In genomic region chr3:72465853-72466252, GRCh38 we compare ENCODE assay signal across 26 cellular contexts.
"Had no signal": no experiment of that assay in that cellular context is flagged by ENCODE, and none has a peak within 500 bp of the region (broad histone marks: within the 10 kb centered on the region; RNA-seq: fewer than 3 reads in every experiment).

No MANE protein-coding gene starts in this region.

- H3K4me3 ChIP-seq: coronary artery, esophagus squamous epithelium, lung, mucosa of descending colon, pancreas, sigmoid colon, stomach, thyroid gland, vagina had no signal

- DNase-seq: dermis blood vessel endothelial cell; effector memory CD4-positive, alpha-beta T cell; esophagus squamous epithelium; head of caudate nucleus; hippocampal formation; kidney glomerular epithelial cell; left colon; mucosa of descending colon; naive thymus-derived CD4-positive, alpha-beta T cell; nephron progenitor cell; pancreas; sigmoid colon; stimulated activated CD4-positive, alpha-beta T cell treated with anti-CD3 and anti-CD28 coated beads, Interleukin-2, amount 100 ng/mL, for 24 hours; stimulated activated CD4-positive, alpha-beta T cell treated with anti-CD3 and anti-CD28 coated beads, Interleukin-4, amount 100 ng/mL, for 24 hours; stimulated activated naive CD4-positive, alpha-beta T cell treated with Interleukin-2 at 50 U/mL for 16 hours; stomach; thyroid gland; trophoblast cell had no signal

- H3K36me3 ChIP-seq: esophagus squamous epithelium, pancreas, sigmoid colon, stomach, thyroid gland, vagina had no signal

- H3K4me3 Mint-ChIP-seq: memory B cell; naive thymus-derived CD4-positive, alpha-beta T cell; nephron progenitor cell; stimulated activated effector memory CD8-positive, alpha-beta T cell treated with anti-CD3 and anti-CD28 coated beads, Interleukin-12 subunit alpha, Interleukin-12 subunit beta, amount 100 ng/mL, for 72 hours had no signal

- H3K4me1 ChIP-seq: pancreas, sigmoid colon had no signal

- H3K9me3 ChIP-seq: esophagus squamous epithelium, mucosa of descending colon, pancreas, sigmoid colon, stomach, thyroid gland, vagina had no signal

- H3K27me3 ChIP-seq: pancreas, sigmoid colon, stomach, thyroid gland, vagina had no signal

- FAIRE-seq: endothelial cell of umbilical vein, frontal cortex, islet of Langerhans, pancreas had no signal

- ATAC-seq: left colon; mucosa of descending colon; naive thymus-derived CD4-positive, alpha-beta T cell; pancreas; stimulated activated effector memory CD8-positive, alpha-beta T cell treated with anti-CD3 and anti-CD28 coated beads, Interleukin-12 subunit alpha, Interleukin-12 subunit beta, amount 100 ng/mL, for 72 hours had no signal

- H3K27ac ChIP-seq: coronary artery, esophagus squamous epithelium, pancreas, sigmoid colon, stomach, thyroid gland, vagina had no signal

- H3K9me3 Mint-ChIP-seq: memory B cell; stimulated activated effector memory CD8-positive, alpha-beta T cell treated with anti-CD3 and anti-CD28 coated beads, Interleukin-12 subunit alpha, Interleukin-12 subunit beta, amount 100 ng/mL, for 72 hours had no signal

- H3K36me3 Mint-ChIP-seq: memory B cell; stimulated activated effector memory CD8-positive, alpha-beta T cell treated with anti-CD3 and anti-CD28 coated beads, Interleukin-12 subunit alpha, Interleukin-12 subunit beta, amount 100 ng/mL, for 72 hours had no signal

- H3K27ac Mint-ChIP-seq: memory B cell; nephron progenitor cell; stimulated activated effector memory CD8-positive, alpha-beta T cell treated with anti-CD3 and anti-CD28 coated beads, Interleukin-12 subunit alpha, Interleukin-12 subunit beta, amount 100 ng/mL, for 72 hours had no signal
